In genomic region chr11:8068605-8069221, GRCh38 we compare ENCODE assay signal across 1 cellular context.
A peak's percentile ranks its signal among the peaks of the same experiment; 100 is the strongest.
TF ChIP-seq lines count a peak whose summit lies in the region.

No MANE protein-coding gene starts in this region.

TF ChIP-seq in endothelial cell of umbilical vein, 7 proteins besides CTCF, POLR2A, EP300 and RAD21 (continued from another document):
- TF ChIP-seq GATA2 (IDR thresholded peaks at IDR 0.05; ENCODE audit: insufficient read depth, insufficient read length, low read depth, low read length) (peak; percentile 36), EZH2 (IDR thresholded peaks at IDR 0.05; ENCODE audit: borderline replicate concordance, low read depth, low read length, severe bottlenecking) (no peak)
